26 cellular contexts compared by ENCODE assay signal in genomic region chr17:20216154-20216815, GRCh38.
DNase-seq lines count a peak whose midpoint lies in the region; ATAC-seq and TF ChIP-seq lines count a peak whose summit lies in the region.
"Had no signal": no experiment of that assay in that cellular context is flagged by ENCODE, and none has a peak within 500 bp of the region (broad histone marks: within the 10 kb centered on the region; RNA-seq: fewer than 3 reads in every experiment).

No MANE protein-coding gene starts in this region.

- CTCF ChIA-PET in PC-9 (lab: Charles Lee) = no interaction called here

- TF ChIP-seq CTCF in PC-9 (conservative IDR thresholded peaks at IDR 0.05) = no peak

- H3F3A ChIP-seq in PC-9 (ENCODE audit: insufficient read depth, low read depth) = peaks cover 6% of the 10 kb centered on the region; the same call in 1 of the 2 replicates

- H3K27me3 ChIP-seq in PC-9 (ENCODE audit: insufficient read depth, low read depth) = no peaks in the 10 kb centered on the region
- H3K27me3 ChIP-seq: BLaER1, MG63, tibial nerve had no signal

- DNase-seq in Caki2 (ENCODE audit: low read depth) = peak; percentile 70
- no peak for DNase-seq in PC-9
- peak; percentile 22 for DNase-seq in germinal center (ENCODE audit: low spot score)
- DNase-seq in EL = no peak
- no peak for DNase-seq in epidermal melanocyte (ENCODE audit: insufficient read length, low spot score)
- DNase-seq in NCI-H526 (lab: John Stamatoyannopoulos, UW) = no peak
- DNase-seq: activated CD4-positive, alpha-beta memory T cell treated with anti-CD3 and anti-CD28 coated beads, Interleukin-2, amount 10 ng/mL, durations not matched to agents 7 days and 5 days; activated CD8-positive, alpha-beta memory T cell treated with anti-CD3 and anti-CD28 coated beads, Interleukin-2, amount 50 U/mL, for 4 hours; activated naive CD4-positive, alpha-beta T cell; activated naive CD8-positive, alpha-beta T cell treated with anti-CD3 and anti-CD28 coated beads, Interleukin-2, amount 50 U/mL, for 24 hours; DMS153; KG1; MG63; naive thymus-derived CD4-positive, alpha-beta T cell; NCI-H2029 treated with DMSO at 0.1 percent for 48 hours; NCI-H526 treated with DMSO at 0.1 percent for 48 hours; occipital lobe; SIG-M5; stimulated activated CD4-positive, alpha-beta T cell treated with anti-CD3 and anti-CD28 coated beads, Interleukin-4, amount 100 ng/mL, for 1 hour had no signal

- no peak overlapping the region for H3K27ac ChIP-seq in PC-9
- H3K27ac ChIP-seq in mesodermal cell (ENCODE audit: low read depth, low read length, severe bottlenecking) = peak overlapping the region; percentile 75
- H3K27ac ChIP-seq: BLaER1, prostate gland, tibial nerve had no signal

- H3K4me1 ChIP-seq in PC-9 (replicated peaks; ENCODE audit: insufficient read depth) (peaks cover 20% of the 10 kb centered on the region), mesodermal cell (ENCODE audit: control insufficient read depth, insufficient read depth, low read length, poor library complexity, severe bottlenecking) (peaks cover 14% of the 10 kb centered on the region)
- H3K4me1 ChIP-seq: BLaER1, prostate gland, tibial nerve had no signal

- peaks cover 45% of the 10 kb centered on the region for H3K79me2 ChIP-seq in PC-9 (ENCODE audit: low read depth)

- in situ Hi-C loops in Caki2 (cut with HindIII; ENCODE audit: low pct_unique_long_range_greater_than_20kb, low sequenced_read_pairs) = no loop called here

- POLR2A ChIA-PET in PC-9 (lab: Charles Lee; ENCODE audit: unreplicated experiment) = no interaction called here

- H3K4me3 ChIP-seq in PC-9 (no peak overlapping the region), mesodermal cell (ENCODE audit: extremely low read depth, insufficient read depth, low read length, poor library complexity, severe bottlenecking) (no peak overlapping the region)
- H3K4me3 ChIP-seq: BLaER1, MG63, prostate gland, tibial nerve had no signal

- no peak for ATAC-seq in esophagus mucosa
- ATAC-seq: activated naive CD8-positive, alpha-beta T cell treated with anti-CD3 and anti-CD28 coated beads, Interleukin-2, amount 50 U/mL, for 24 hours; naive thymus-derived CD4-positive, alpha-beta T cell; Panc1; sciatic nerve had no signal

- H3K9me2 ChIP-seq in PC-9 (ENCODE audit: insufficient read depth) = no peaks in the 10 kb centered on the region

- intact Hi-C loops in PC-9 (cut with micrococcal nuclease; ENCODE audit: unreplicated experiment) = no loop called here

- H2AFZ ChIP-seq in PC-9 = no peak overlapping the region

- H4K20me1 ChIP-seq in PC-9 (ENCODE audit: insufficient read depth) = no peaks in the 10 kb centered on the region
- H4K20me1 ChIP-seq: BLaER1 had no signal

- BruUV-seq in PC-9 (replicated peaks; lab: Mats Ljungman, UMichigan) = TSS peak; percentile 21

- H3K9me3 ChIP-seq in PC-9 (ENCODE audit: insufficient read depth, low read depth) (0 out of 2 replicates have a peak, but pooled peaks cover 2% of the 10 kb centered on the region), mesodermal cell (ENCODE audit: control insufficient read depth, low read length) (peaks cover 4% of the 10 kb centered on the region)
- H3K9me3 ChIP-seq: prostate gland had no signal

- H3K36me3 ChIP-seq in PC-9 (ENCODE audit: low read depth) (no peaks in the 10 kb centered on the region), mesodermal cell (ENCODE audit: control insufficient read depth, insufficient read depth, low read length) (peaks cover 21% of the 10 kb centered on the region)
- H3K36me3 ChIP-seq: MG63, prostate gland had no signal

- H3K4me2 ChIP-seq in PC-9 = no peak overlapping the region
- H3K4me2 ChIP-seq: BLaER1 had no signal

- WGBS in mesodermal cell (ENCODE audit: insufficient coverage in 2 of 2), 2 experiments = 84 to 92% methylated on average over 2 of the region's 6 CpGs

Comparison
In these comparisons a context has a peak if more than half of its experiments do, and no peak if none do; other contexts are left out.
1. DNase-seq: peak in Caki2 (single experiment) and germinal center (single experiment); none in PC-9 (0 of 2), EL (single experiment), epidermal melanocyte (single experiment) and NCI-H526 (0 of 2).